In the genomic region with DNA sequence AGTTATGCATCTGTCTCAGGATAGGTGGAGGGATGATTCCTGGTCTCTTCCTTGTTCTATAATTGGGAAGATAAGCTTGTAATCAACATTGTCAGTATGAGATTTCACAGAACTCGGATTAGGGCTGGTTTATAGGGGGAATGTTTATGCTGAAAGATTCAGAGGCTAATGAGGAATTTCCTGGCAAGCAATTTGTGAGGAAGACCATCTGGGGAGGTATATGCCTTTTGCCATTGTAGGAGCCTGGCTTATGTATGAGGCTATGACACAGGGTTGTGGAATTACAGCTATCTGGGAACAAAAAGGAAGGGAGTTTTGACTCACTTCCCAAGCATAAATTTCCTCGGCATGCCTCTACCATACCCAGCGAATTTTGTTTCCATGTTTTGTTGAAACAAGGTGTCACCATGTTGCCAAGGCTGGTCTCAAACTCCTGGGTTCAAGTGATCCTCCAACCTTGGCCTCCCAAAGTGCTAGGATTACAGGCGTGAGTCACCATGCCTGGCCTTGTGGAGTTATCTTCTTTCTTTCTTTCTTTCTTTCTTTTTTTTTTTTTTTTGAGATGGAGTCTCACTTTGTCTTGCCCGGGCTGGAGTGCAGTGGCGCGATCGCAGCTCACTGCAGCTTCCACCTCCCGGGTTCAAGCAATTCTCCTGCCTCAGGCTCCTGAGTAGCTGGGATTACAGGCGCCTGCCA, we compare ENCODE assay signal across 1 cellular context.
TF ChIP-seq lines count a peak whose summit lies in the region.

No MANE protein-coding gene starts in this region.

TF ChIP-seq in SK-N-SH, 30 proteins besides CTCF, POLR2A, EP300 and RAD21 (continued from another document):
- TF ChIP-seq REST (IDR thresholded peaks at IDR 0.05; ENCODE audit: low read depth, low read length) = peak; percentile 56
- TF ChIP-seq JUND (IDR thresholded peaks at IDR 0.05) = peak; percentile 97
- no peak for TF ChIP-seq FOXJ3 (CRISPR knock-in tag; IDR thresholded peaks at IDR 0.05)
- peak; percentile 93 for TF ChIP-seq NFIC (IDR thresholded peaks at IDR 0.05; ENCODE audit: borderline replicate concordance)
- peak; percentile 76; the same call in 1 of the 2 replicates for TF ChIP-seq RXRA (IDR thresholded peaks at IDR 0.05; ENCODE audit: borderline replicate concordance, low read depth)
- no peak; the same call in 1 of the 2 replicates for TF ChIP-seq MEF2A (IDR thresholded peaks at IDR 0.05; ENCODE audit: borderline replicate concordance, low read depth)
- TF ChIP-seq RCOR1 (IDR thresholded peaks at IDR 0.05; ENCODE audit: low read length) = peak; percentile 70
- TF ChIP-seq TEAD4 (IDR thresholded peaks at IDR 0.05; ENCODE audit: borderline replicate concordance, insufficient read depth) = peak; percentile 98
- TF ChIP-seq IRF3 (IDR thresholded peaks at IDR 0.05; ENCODE audit: low read depth, low read length) = no peak
- no peak for TF ChIP-seq MXI1 (IDR thresholded peaks at IDR 0.05; ENCODE audit: low read depth, low read length)
- peak; percentile 100 for TF ChIP-seq TCF12 (IDR thresholded peaks at IDR 0.05)
- TF ChIP-seq GABPA (IDR thresholded peaks at IDR 0.05; ENCODE audit: low read depth) = peak; percentile 69
- peak; percentile 94 for TF ChIP-seq FOXM1 (IDR thresholded peaks at IDR 0.05; ENCODE audit: low read depth)
- TF ChIP-seq TAF1 (IDR thresholded peaks at IDR 0.05; ENCODE audit: borderline replicate concordance, low read depth, low read length) = peak; percentile 60
- TF ChIP-seq PBX3 (IDR thresholded peaks at IDR 0.05) = peak; percentile 96
TF ChIP-seq in SK-N-SH: peak in this region for 20.
